Comparison of ENCODE assay signal across 8 cellular contexts in the genomic region with DNA sequence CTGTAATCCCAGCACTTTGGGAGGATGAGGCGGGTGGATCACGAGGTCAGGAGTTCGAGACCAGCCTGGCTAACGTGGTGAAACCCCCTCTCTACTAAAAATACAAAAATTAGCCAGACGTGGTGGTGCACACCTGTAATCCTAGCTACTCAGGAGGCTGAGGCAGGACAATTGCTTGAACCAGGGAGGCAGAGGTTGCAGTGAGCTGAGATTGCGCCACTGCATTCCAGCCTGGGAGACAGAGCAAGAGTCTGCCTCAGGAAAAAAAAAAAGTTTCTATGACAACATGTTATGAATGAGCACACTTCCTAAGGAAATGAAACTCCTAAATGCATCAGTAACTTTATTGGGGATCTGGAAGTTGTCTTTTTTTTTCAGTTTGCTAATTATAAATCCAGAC. TPM values are rescaled to one million over a fixed set of nuclear protein-coding genes. Genes with fewer than 3 reads are reported as not detected.
DNase-seq lines count a peak whose midpoint lies in the region; ATAC-seq and TF ChIP-seq lines count a peak whose summit lies in the region.
"Not testable (repeated sequence)": the region's sequence is repeated elsewhere in the genome, so short reads cannot be mapped to it uniquely, and the experiment has no call there.

No MANE protein-coding gene starts in this region.

- H3K36me3 Mint-ChIP-seq in stimulated activated memory B cell treated with anti-CD40 and anti-IgM and Interleukin-4, amounts not matched to agents 10 μg/mL and 1 μg/mL and 100 μg/mL, for 72 hours = not testable (repeated sequence)

- H3K79me2 ChIP-seq in ACC112 (ENCODE audit: control insufficient read depth, insufficient read depth, low read length, unreplicated experiment) = not testable (repeated sequence)

- H3K4me3 ChIP-seq in ACC112 (ENCODE audit: low read depth, low read length) = not testable (repeated sequence)

- peak overlapping the region; percentile 51 for H3K27ac ChIP-seq in ACC112 (ENCODE audit: low read depth, low read length)
- H3K27ac ChIP-seq in VCaP = peak overlapping the region; percentile 63; the same call in 1 of the 2 replicates

- peak overlapping the region; percentile 82 for H3K27ac Mint-ChIP-seq in stimulated activated memory B cell treated with anti-CD40 and anti-IgM and Interleukin-4, amounts not matched to agents 10 μg/mL and 1 μg/mL and 100 μg/mL, for 72 hours

- H3K9me3 Mint-ChIP-seq in stimulated activated memory B cell treated with anti-CD40 and anti-IgM and Interleukin-4, amounts not matched to agents 10 μg/mL and 1 μg/mL and 100 μg/mL, for 72 hours = not testable (repeated sequence)

- H3K4me1 ChIP-seq in ACC112 (ENCODE audit: control insufficient read depth, insufficient read depth, low read length, unreplicated experiment) = peaks cover 28% of the 10 kb centered on the region

- peaks cover 59% of the 10 kb centered on the region for H3K4me1 Mint-ChIP-seq in stimulated activated memory B cell treated with anti-CD40 and anti-IgM and Interleukin-4, amounts not matched to agents 10 μg/mL and 1 μg/mL and 100 μg/mL, for 72 hours

- H3K36me3 ChIP-seq in ACC112 (ENCODE audit: insufficient read depth, low read length) = not testable (repeated sequence)

- peak; percentile 55 for DNase-seq in GM03348 (ENCODE audit: low spot score)
- peak; percentile 79 for DNase-seq in MV-4-11 (lab: John Stamatoyannopoulos, UW)
- peak; percentile 76 for DNase-seq in dermis blood vessel endothelial cell
- DNase-seq in foreskin melanocyte = peak; percentile 23
- peak; percentile 75 to 84 for DNase-seq in lung microvascular endothelial cell (ENCODE audit: low read depth in 2 of 2)

- not testable (repeated sequence) for ATAC-seq in stimulated activated memory B cell treated with anti-CD40 and anti-IgM and Interleukin-4, amounts not matched to agents 10 μg/mL and 1 μg/mL and 100 μg/mL, for 72 hours

- H3K27me3 Mint-ChIP-seq in stimulated activated memory B cell treated with anti-CD40 and anti-IgM and Interleukin-4, amounts not matched to agents 10 μg/mL and 1 μg/mL and 100 μg/mL, for 72 hours = not testable (repeated sequence)

- TF ChIP-seq CTCF in VCaP (conservative IDR thresholded peaks at IDR 0.05) = not testable (repeated sequence)

- not testable (repeated sequence) for H2AFZ ChIP-seq in ACC112 (ENCODE audit: low read length, unreplicated experiment)

- not testable (repeated sequence) for H3K27me3 ChIP-seq in ACC112 (ENCODE audit: insufficient read depth, low read length)

- H3K4me3 Mint-ChIP-seq in stimulated activated memory B cell treated with anti-CD40 and anti-IgM and Interleukin-4, amounts not matched to agents 10 μg/mL and 1 μg/mL and 100 μg/mL, for 72 hours = not testable (repeated sequence)

RNA-seq across cellular contexts. Expression of gene PXDC1, which starts 16.0 kb away (rescaled TPM):
- total RNA-seq in dermis blood vessel endothelial cell (61.5 and 135 TPM in 2 replicates), lung microvascular endothelial cell (45.1 and 103 TPM in 2 replicates)

Comparison
In these comparisons a context has a peak if more than half of its experiments do, and no peak if none do; other contexts are left out.
1. DNase-seq: peak in every context shown above with its lines; median percentile 80 in lung microvascular endothelial cell; 79 in MV-4-11; 76 in dermis blood vessel endothelial cell; 55 in GM03348; 23 in foreskin melanocyte.